36 cellular contexts compared by ENCODE assay signal in genomic region chr12:71169286-71169685, GRCh38. TPM values are rescaled to one million over a fixed set of nuclear protein-coding genes. Genes with fewer than 3 reads are reported as not detected.
"Had no signal": no experiment of that assay in that cellular context is flagged by ENCODE, and none has a peak within 500 bp of the region (broad histone marks: within the 10 kb centered on the region; RNA-seq: fewer than 3 reads in every experiment).

No MANE protein-coding gene starts in this region.

- H3K4me1 ChIP-seq: adrenal gland, ascending aorta, breast epithelium had no signal

- DNase-seq: activated effector memory CD4-positive, alpha-beta T cell treated with anti-CD3 and anti-CD28 coated beads, Interleukin-2, amount 50 U/mL, for 16 hours; activated effector memory CD4-positive, alpha-beta T cell treated with Interleukin-2 at 50 U/mL for 16 hours; activated gamma-delta T cell; activated gamma-delta T cell treated with Interleukin-2 at 50 U/mL for 16 hours; activated naive CD4-positive, alpha-beta T cell; activated naive CD4-positive, alpha-beta T cell treated with anti-CD3 and anti-CD28 coated beads for 36 hours; activated naive CD4-positive, alpha-beta T cell treated with anti-CD3 and anti-CD28 coated beads, Interleukin-2, amount 10 ng/mL, durations not matched to agents 7 days and 5 days; activated naive CD4-positive, alpha-beta T cell treated with anti-CD3 and anti-CD28 coated beads, Interleukin-2, amount 50 U/mL, for 16 hours; activated naive CD4-positive, alpha-beta T cell treated with Interleukin-2 at 50 U/mL for 16 hours; activated naive CD8-positive, alpha-beta T cell treated with anti-CD3 and anti-CD28 coated beads for 36 hours; activated naive CD8-positive, alpha-beta T cell treated with anti-CD3 and anti-CD28 coated beads, Interleukin-2, amount 10 ng/mL, durations not matched to agents 7 days and 5 days; activated naive CD8-positive, alpha-beta T cell treated with anti-CD3 and anti-CD28 coated beads, Interleukin-2, amount 50 U/mL, for 24 hours; activated T-cell treated with anti-CD3 and anti-CD28 coated beads, Interleukin-2, amount 50 U/mL, for 24 hours; activated T-cell treated with anti-CD3 and anti-CD28 coated beads, Interleukin-2, amount 50 U/mL, for 4 hours; activated T-cell treated with anti-CD3 and anti-CD28 coated beads, Interleukin-2, amount 50 U/mL, for 48 hours; activated T-cell treated with anti-CD3 and anti-CD28 coated beads, Interleukin-2, amount 50 U/mL, for 72 hours; adrenal gland; amniotic stem cell; amygdala; anterior cingulate cortex; aorta; body of pancreas; brain microvascular endothelial cell; caudate nucleus; central memory CD4-positive, alpha-beta T cell; cerebellar nuclear complex had no signal

- H3K36me3 ChIP-seq: adrenal gland, ascending aorta, brain microvascular endothelial cell, breast epithelium, cardiac muscle cell had no signal

- H3K4me3 ChIP-seq: adrenal gland, ascending aorta, body of pancreas, breast epithelium, cardiac muscle cell had no signal

- H3K9me3 ChIP-seq: adrenal gland, ascending aorta, body of pancreas had no signal

- ATAC-seq: activated naive CD4-positive, alpha-beta T cell treated with anti-CD3 and anti-CD28 coated beads, Interleukin-2, amount 50 U/mL, for 72 hours; activated naive CD8-positive, alpha-beta T cell treated with anti-CD3 and anti-CD28 coated beads, Interleukin-2, amount 50 U/mL, for 24 hours; activated T-cell treated with anti-CD3 and anti-CD28 coated beads, Interleukin-2, amount 50 U/mL, for 4 hours; activated T-cell treated with anti-CD3 and anti-CD28 coated beads, Interleukin-2, amount 50 U/mL, for 72 hours; activated T-helper 17 cell treated with anti-CD3 and anti-CD28 coated beads, Interleukin-2, amount 50 U/mL, for 72 hours; body of pancreas had no signal

- H3K27me3 ChIP-seq: adrenal gland, ascending aorta, body of pancreas, brain microvascular endothelial cell, breast epithelium, cardiac muscle cell had no signal

RNA-seq across cellular contexts. Expression of gene TSPAN8, which starts 11.5 kb away (rescaled TPM):
- total RNA-seq: activated naive CD4-positive, alpha-beta T cell treated with anti-CD3 and anti-CD28 coated beads for 36 hours; activated naive CD4-positive, alpha-beta T cell treated with anti-CD3 and anti-CD28 coated beads, Interleukin-2, amount 50 U/mL, for 72 hours; activated naive CD8-positive, alpha-beta T cell treated with anti-CD3 and anti-CD28 coated beads for 36 hours; activated naive CD8-positive, alpha-beta T cell treated with anti-CD3 and anti-CD28 coated beads, Interleukin-2, amount 10 ng/mL, durations not matched to agents 7 days and 5 days; activated T-cell treated with anti-CD3 and anti-CD28 coated beads, Interleukin-2, amount 50 U/mL, for 72 hours; activated T-helper 1 cell treated with anti-CD3 and anti-CD28 coated beads, Interleukin-12 subunit alpha, Interleukin-12 subunit beta, Interleukin-2, Interleukin-4 antibody, amounts not matched to agents 30 ng/mL and 10 ng/mL and 1 ng/mL, durations not matched to agents 14 hours and 24 hours and 36 hours; activated T-helper 17 cell treated with anti-CD3 and anti-CD28 coated beads, Interleukin-2, amount 50 U/mL, for 72 hours; activated T-helper 2 cell treated with anti-CD3 and anti-CD28 coated beads, Interferon-gamma antibody, Interleukin-2, Interleukin-4, amounts not matched to agents 10 μg/mL and 5 μg/mL and 100 μg/mL, durations not matched to agents 14 hours and 24 hours and 36 hours; astrocyte; bronchial epithelial cell; cardiac muscle cell; cardiac septum had no signal
